In the genomic region with DNA sequence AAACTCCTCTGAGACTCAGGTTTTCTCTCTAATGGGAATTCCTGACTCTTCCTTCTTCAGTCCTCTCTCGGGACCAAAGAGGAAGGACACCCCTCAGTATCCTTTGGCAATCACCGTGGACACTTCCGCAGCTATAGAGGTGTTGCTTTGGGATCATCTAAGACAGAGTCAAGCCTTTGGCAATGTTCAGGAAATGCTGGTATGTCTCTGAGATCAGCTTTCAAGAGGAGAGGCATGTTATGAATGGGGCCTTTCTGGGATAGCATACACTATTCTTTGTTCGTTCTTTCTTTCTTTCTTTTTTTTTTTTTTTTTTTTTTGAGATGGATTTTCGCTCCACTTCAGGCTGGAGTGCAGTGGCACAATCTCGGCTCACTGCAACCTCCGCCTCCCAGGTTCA, we compare ENCODE assay signal across 25 cellular contexts. TPM values are rescaled to one million over a fixed set of nuclear protein-coding genes. Genes with fewer than 3 reads are reported as not detected.
"Had no signal": no experiment of that assay in that cellular context is flagged by ENCODE, and none has a peak within 500 bp of the region (broad histone marks: within the 10 kb centered on the region; RNA-seq: fewer than 3 reads in every experiment).

No MANE protein-coding gene starts in this region.

- H3K36me3 ChIP-seq: esophagus muscularis mucosa, gastrocnemius medialis, heart right ventricle, left lung, lower lobe of right lung had no signal

- H3K27me3 ChIP-seq: dorsolateral prefrontal cortex, esophagus muscularis mucosa, foreskin keratinocyte, gastrocnemius medialis, heart right ventricle had no signal

- H3K4me1 ChIP-seq: esophagus muscularis mucosa, foreskin keratinocyte, gastrocnemius medialis, heart right ventricle, left lung, lower lobe of right lung had no signal

- DNase-seq: dermis blood vessel endothelial cell; dorsolateral prefrontal cortex; effector CD4-positive, alpha-beta T cell; effector memory CD4-positive, alpha-beta T cell; foreskin keratinocyte; gastrocnemius medialis; glutamatergic neuron; head of caudate nucleus; heart right ventricle; hippocampal formation; left cardiac atrium; left lung; left ventricle myocardium superior; lower lobe of right lung; mesenchymal stem cell; mucosa of descending colon; naive B cell had no signal

- ATAC-seq: foreskin keratinocyte, gastrocnemius medialis, heart right ventricle, left cardiac atrium, left lung, left ventricle myocardium superior, lower lobe of right lung, mucosa of descending colon had no signal

- H3K27ac ChIP-seq: coronary artery, dorsolateral prefrontal cortex, esophagus muscularis mucosa, foreskin keratinocyte, gastrocnemius medialis, heart right ventricle, left lung, lower lobe of right lung had no signal

- H3K4me3 ChIP-seq: coronary artery, dorsolateral prefrontal cortex, esophagus muscularis mucosa, gastrocnemius medialis, heart right ventricle, left lung, lower lobe of right lung, mucosa of descending colon had no signal

- H3K9me3 ChIP-seq: esophagus muscularis mucosa, gastrocnemius medialis, heart right ventricle, left lung, lower lobe of right lung, mucosa of descending colon had no signal

RNA-seq across cellular contexts. Expression of gene OLFML1, which starts 14.2 kb away (rescaled TPM):
- total RNA-seq: dermis blood vessel endothelial cell, endothelial cell of umbilical vein, epithelial cell of proximal tubule, foreskin keratinocyte, glomerular endothelial cell, kidney epithelial cell, myocyte had no signal
- polyA plus RNA-seq: endothelial cell of umbilical vein, foreskin keratinocyte, keratinocyte had no signal
